17 cellular contexts compared by ENCODE assay signal in genomic region chr14:52992236-52992635, GRCh38. TPM values are rescaled to one million over a fixed set of nuclear protein-coding genes. Genes with fewer than 3 reads are reported as not detected.
DNase-seq lines count a peak whose midpoint lies in the region; FAIRE-seq and TF ChIP-seq lines count a peak whose summit lies in the region.
"Had no signal": no experiment of that assay in that cellular context is flagged by ENCODE, and none has a peak within 500 bp of the region (broad histone marks: within the 10 kb centered on the region; RNA-seq: fewer than 3 reads in every experiment).

No MANE protein-coding gene starts in this region.

- H3F3A ChIP-seq in Loucy (ENCODE audit: low read depth): no peaks in the 10 kb centered on the region

- H3K27me3 ChIP-seq in Loucy (ENCODE audit: insufficient read depth, low read length, poor library complexity, severe bottlenecking) (no peaks in the 10 kb centered on the region), osteoblast (ENCODE audit: insufficient read depth, low read length) (no peaks in the 10 kb centered on the region), suprapubic skin (no peaks in the 10 kb centered on the region), Karpas-422 (ENCODE audit: low read length) (no peaks in the 10 kb centered on the region)
- H3K27me3 ChIP-seq: BLaER1 treated with 17β-estradiol and CSF1 and Interleukin-3, amounts not matched to agents 10 nM and 100 nM had no signal

- H3K9me3 ChIP-seq in Loucy (ENCODE audit: insufficient read depth, low read depth, low read length) (no peaks in the 10 kb centered on the region), osteoblast (ENCODE audit: low read depth, low read length) (no peaks in the 10 kb centered on the region), suprapubic skin (no peaks in the 10 kb centered on the region), Karpas-422 (ENCODE audit: low read length) (no peaks in the 10 kb centered on the region)

- no peaks in the 10 kb centered on the region for H3K9me2 ChIP-seq in Loucy (replicated peaks; ENCODE audit: low read depth, low read length)
- no peaks in the 10 kb centered on the region for H3K9me2 ChIP-seq in Karpas-422 (replicated peaks; ENCODE audit: insufficient read depth, low read length)

- FAIRE-seq in frontal cortex (lab: Jason Lieb, UNC): peak; percentile 3
- FAIRE-seq: G401.6, GM12892, GM18507, HTR-8/SVneo had no signal

- H3K4me2 ChIP-seq in Loucy (ENCODE audit: low read depth, low read length, poor library complexity, severe bottlenecking) (no peak overlapping the region), osteoblast (ENCODE audit: insufficient read depth, low read length) (no peak overlapping the region), Karpas-422 (ENCODE audit: low read depth, low read length, poor library complexity, severe bottlenecking) (no peak overlapping the region)

- peak; percentile 31 for DNase-seq in choroid plexus epithelial cell (ENCODE audit: low read depth)
- no peak for DNase-seq in frontal cortex (ENCODE audit: low spot score in 2 of 2)
- DNase-seq in osteoblast (ENCODE audit: insufficient read length, low spot score, missing footprints): no peak
- DNase-seq in foreskin fibroblast: no peak
- no peak for DNase-seq in suprapubic skin (ENCODE audit: low spot score in 2 of 2)
- no peak for DNase-seq in NCI-H446 (lab: John Stamatoyannopoulos, UW)
- no peak for DNase-seq in Karpas-422
- DNase-seq: CD8-positive, alpha-beta T cell; GOT3; H7; HFFc6 had no signal

- TF ChIP-seq CTCF in Loucy (conservative IDR thresholded peaks at IDR 0.05; ENCODE audit: low read length): no peak
- no peak for TF ChIP-seq CTCF in choroid plexus epithelial cell (conservative IDR thresholded peaks at IDR 0.05; ENCODE audit: low read depth, low read length)
- no peak for TF ChIP-seq CTCF in osteoblast (IDR thresholded peaks at IDR 0.05; ENCODE audit: extremely low read depth, low read depth, low read length)
- no peak for TF ChIP-seq CTCF in foreskin fibroblast (IDR thresholded peaks at IDR 0.05; ENCODE audit: low read depth, low read length)
- TF ChIP-seq CTCF in suprapubic skin (IDR thresholded peaks at IDR 0.05): no peak

- H3K79me2 ChIP-seq in Loucy (ENCODE audit: insufficient read depth, low read length): no peaks in the 10 kb centered on the region
- no peaks in the 10 kb centered on the region for H3K79me2 ChIP-seq in osteoblast (ENCODE audit: insufficient read depth, low read length)
- no peaks in the 10 kb centered on the region for H3K79me2 ChIP-seq in Karpas-422 (ENCODE audit: low read length)

- H3K4me1 ChIP-seq in Loucy (ENCODE audit: insufficient read depth, low read length, poor library complexity, severe bottlenecking) (no peaks in the 10 kb centered on the region), osteoblast (ENCODE audit: insufficient read depth, low read length) (no peaks in the 10 kb centered on the region), suprapubic skin (no peaks in the 10 kb centered on the region), Karpas-422 (ENCODE audit: low read length) (peaks cover 13% of the 10 kb centered on the region)

- H4K20me1 ChIP-seq in Loucy (ENCODE audit: insufficient read depth, low read length, poor library complexity, severe bottlenecking): no peaks in the 10 kb centered on the region
- H4K20me1 ChIP-seq in osteoblast (ENCODE audit: insufficient read depth, low read length): no peaks in the 10 kb centered on the region
- H4K20me1 ChIP-seq in Karpas-422 (ENCODE audit: insufficient read depth, low read depth, low read length): no peaks in the 10 kb centered on the region
- H4K20me1 ChIP-seq: BLaER1 treated with 17β-estradiol and CSF1 and Interleukin-3, amounts not matched to agents 10 nM and 100 nM had no signal

- no peaks in the 10 kb centered on the region for H3K36me3 ChIP-seq in Loucy (ENCODE audit: insufficient read depth, low read length)
- no peaks in the 10 kb centered on the region for H3K36me3 ChIP-seq in osteoblast (ENCODE audit: insufficient read depth, low read length)
- no peaks in the 10 kb centered on the region for H3K36me3 ChIP-seq in suprapubic skin
- H3K36me3 ChIP-seq in Karpas-422 (ENCODE audit: insufficient read depth, low read length): no peaks in the 10 kb centered on the region
- H3K36me3 ChIP-seq: BLaER1 treated with 17β-estradiol and CSF1 and Interleukin-3, amounts not matched to agents 10 nM and 100 nM had no signal

- H2AFZ ChIP-seq in Loucy (ENCODE audit: low read length): peak overlapping the region; percentile 8; the same call in 1 of the 2 replicates
- H2AFZ ChIP-seq in osteoblast (ENCODE audit: low read length): peak overlapping the region; percentile 7
- H2AFZ ChIP-seq in Karpas-422 (ENCODE audit: low read length): no peak overlapping the region

- no peak for TF ChIP-seq EP300 in suprapubic skin (IDR thresholded peaks at IDR 0.05)

- WGBS in suprapubic skin: 74% methylated on average over 1 of the region's 1 CpG

- H3K4me3 ChIP-seq in Loucy (ENCODE audit: low read length, poor library complexity, severe bottlenecking) (no peak overlapping the region), choroid plexus epithelial cell (ENCODE audit: low read depth, low read length) (no peak overlapping the region), osteoblast (ENCODE audit: insufficient read depth, low read length) (no peak overlapping the region), foreskin fibroblast (ENCODE audit: low read depth in 1 of 2, low read length in 2 of 2) (no peak overlapping the region), suprapubic skin (no peak overlapping the region), Karpas-422 (ENCODE audit: low read length) (no peak overlapping the region)
- H3K4me3 ChIP-seq: BLaER1 treated with 17β-estradiol and CSF1 and Interleukin-3, amounts not matched to agents 10 nM and 100 nM had no signal

- TF ChIP-seq POLR2A in suprapubic skin (IDR thresholded peaks at IDR 0.05): no peak

- H3K27ac ChIP-seq in osteoblast (ENCODE audit: low read depth, low read length): no peak overlapping the region
- no peak overlapping the region for H3K27ac ChIP-seq in suprapubic skin
- H3K27ac ChIP-seq in Karpas-422 (ENCODE audit: low read length): no peak overlapping the region
- H3K27ac ChIP-seq: BLaER1 treated with 17β-estradiol and CSF1 and Interleukin-3, amounts not matched to agents 10 nM and 100 nM had no signal

- H3K9ac ChIP-seq in Loucy (ENCODE audit: low read depth, low read length, poor library complexity, severe bottlenecking): no peak overlapping the region
- H3K9ac ChIP-seq in Karpas-422 (ENCODE audit: low read length): no peak overlapping the region
- H3K9ac ChIP-seq: BLaER1 treated with 17β-estradiol and CSF1 and Interleukin-3, amounts not matched to agents 10 nM and 100 nM had no signal

RNA-seq across cellular contexts. Expression of gene FERMT2, which starts 41.4 kb away (rescaled TPM):
- total RNA-seq in frontal cortex (75.8 TPM), osteoblast (220 and 280 TPM in 2 replicates), suprapubic skin (10 to 100 TPM in 3 of 4 donors, 1 to 10 TPM in 1; 9.1 to 17.7 (median 15.1) TPM)
- 0.07 and 0.34 TPM in 2 replicates for total RNA-seq in Karpas-422 (2014; rRNA removed; shearing (Covaris generic); ENCODE audit: low replicate concordance)
- total RNA-seq: CD8-positive, alpha-beta T cell had no signal
